Comparison of ENCODE assay signal across 8 cellular contexts in genomic region chr17:81713556-81714411, GRCh38. TPM values are rescaled to one million over a fixed set of nuclear protein-coding genes. Genes with fewer than 3 reads are reported as not detected.
DNase-seq lines count a peak whose midpoint lies in the region; ATAC-seq and TF ChIP-seq lines count a peak whose summit lies in the region.

No MANE protein-coding gene starts in this region.

- TF ChIP-seq CTCF in body of pancreas (IDR thresholded peaks at IDR 0.05): peak in 1 of 7 experiments; percentile 2

- peak overlapping the region; percentile 20 to 58 for H3K4me3 ChIP-seq in body of pancreas
- no peak overlapping the region for H3K4me3 ChIP-seq in effector memory CD4-positive, alpha-beta T cell (ENCODE audit: insufficient read depth, low read depth, low read length, poor library complexity, severe bottlenecking)

- no peaks in the 10 kb centered on the region for H3K9me3 Mint-ChIP-seq in naive B cell

- H3K4me1 Mint-ChIP-seq in naive B cell: peaks cover 10 to 21% (median 17%) of the 10 kb centered on the region in 3 donors

- H3K4me3 Mint-ChIP-seq in naive B cell: peak overlapping the region in 7 of 8 donors; percentile 3 to 85 (median 37)

- intact Hi-C loops in body of pancreas (cut with DNase I): no loop called here

- ATAC-seq in body of pancreas (peak; percentile 12), naive B cell (ENCODE audit: low read depth in 2 of 2) (no peak), GM18505 (IDR thresholded peaks at IDR 0.05; ENCODE audit: unreplicated experiment) (no peak), HG03432 (IDR thresholded peaks at IDR 0.05; ENCODE audit: unreplicated experiment) (no peak), HG02571 (IDR thresholded peaks at IDR 0.05; ENCODE audit: unreplicated experiment) (no peak)

- no peak overlapping the region for H3K27ac Mint-ChIP-seq in naive B cell

- H3K27me3 ChIP-seq in body of pancreas: no peaks in the 10 kb centered on the region
- no peaks in the 10 kb centered on the region for H3K27me3 ChIP-seq in effector memory CD4-positive, alpha-beta T cell (replicated peaks; ENCODE audit: control insufficient read depth, insufficient read depth, low read length, poor library complexity, severe bottlenecking)

- H3K36me3 ChIP-seq in body of pancreas (replicated peaks in 1 of 2; ENCODE audit: insufficient read depth in 1 of 2, low read depth in 2 of 2): peaks cover 0 to 3% of the 10 kb centered on the region in 2 donors
- H3K36me3 ChIP-seq in effector memory CD4-positive, alpha-beta T cell (ENCODE audit: control insufficient read depth, insufficient read depth, low read length): no peaks in the 10 kb centered on the region

- H3K27me3 Mint-ChIP-seq in naive B cell: no peaks in the 10 kb centered on the region

- TF ChIP-seq POLR2A in body of pancreas (IDR thresholded peaks at IDR 0.05): no peak
- no peak for TF ChIP-seq POLR2A in GM18505 (IDR thresholded peaks at IDR 0.05; ENCODE audit: borderline replicate concordance, extremely low read depth, insufficient read depth, insufficient read length)

- no peaks in the 10 kb centered on the region for H3K36me3 Mint-ChIP-seq in naive B cell

- peak; percentile 5 for DNase-seq in EH (ENCODE audit: low read depth)
- DNase-seq in MV-4-11 (lab: John Stamatoyannopoulos, UW): peak; percentile 36
- peak; percentile 53 to 71 (median 64) for DNase-seq in body of pancreas
- no peak for DNase-seq in naive B cell
- DNase-seq in effector memory CD4-positive, alpha-beta T cell: no peak

- 29% methylated on average over 17 to 36 of the region's 36 CpGs for WGBS in body of pancreas, 2 donors

- H3K9me3 ChIP-seq in body of pancreas: no peaks in the 10 kb centered on the region
- H3K9me3 ChIP-seq in effector memory CD4-positive, alpha-beta T cell (ENCODE audit: control insufficient read depth, low read length): no peaks in the 10 kb centered on the region

- peaks cover 54% of the 10 kb centered on the region for H3K4me1 ChIP-seq in body of pancreas
- peaks cover 20% of the 10 kb centered on the region for H3K4me1 ChIP-seq in effector memory CD4-positive, alpha-beta T cell (ENCODE audit: control insufficient read depth, insufficient read depth, low read length, poor library complexity, severe bottlenecking)

- peak overlapping the region; percentile 68 to 95 (median 92) for H3K27ac ChIP-seq in body of pancreas
- H3K27ac ChIP-seq in effector memory CD4-positive, alpha-beta T cell (ENCODE audit: insufficient read depth, low read length, poor library complexity, severe bottlenecking): no peak overlapping the region

RNA-seq across cellular contexts. Expression of gene SLC25A10, which starts 1.7 kb away (rescaled TPM):
- 10 to 100 TPM; 15.8 to 18.9 TPM for total RNA-seq in body of pancreas
- polyA plus RNA-seq in naive B cell (ENCODE audit: low read depth in 6 of 6): 1 to 10 TPM in 4 of 6 donors, under 1 TPM in 1, not detected in 1; 0.92 to 5.0 (median 2.3) TPM

RNA-seq across cellular contexts. Expression of gene MRPL12, which starts 10.6 kb away (rescaled TPM):
- 10 to 100 TPM; 17.1 to 45.8 TPM for total RNA-seq in body of pancreas
- polyA plus RNA-seq in naive B cell (ENCODE audit: low read depth in 6 of 6): 10 to 100 TPM; 33.7 to 51.6 (median 42.3) TPM

RNA-seq across cellular contexts. Expression of gene HGS, which starts 30.0 kb away (rescaled TPM):
- 10 to 100 TPM; 60.7 to 66.9 TPM for total RNA-seq in body of pancreas
- polyA plus RNA-seq in naive B cell (ENCODE audit: low read depth in 6 of 6): 10 to 100 TPM; 11.3 to 47.6 (median 21.7) TPM

RNA-seq across cellular contexts. Expression of gene ARL16, which starts 30.2 kb away (rescaled TPM):
- total RNA-seq in body of pancreas: 10 to 100 TPM; 22.8 to 47.1 TPM
- polyA plus RNA-seq in naive B cell (ENCODE audit: low read depth in 6 of 6): 100 to 1,000 TPM in 1 of 6 donors, 10 to 100 TPM in 5; 32.8 to 101 (median 37.6) TPM

RNA-seq across cellular contexts. Expression of gene CCDC137, which starts 47.2 kb away (rescaled TPM):
- 10 to 100 TPM in 1 of 2 donors, 1 to 10 TPM in 1; 6.2 to 21.4 TPM for total RNA-seq in body of pancreas
- polyA plus RNA-seq in naive B cell (ENCODE audit: low read depth in 6 of 6): 10 to 100 TPM in 4 of 6 donors, 1 to 10 TPM in 2; 3.2 to 29.4 (median 12.3) TPM

Comparison
In these comparisons a context has a peak if more than half of its experiments do, and no peak if none do; other contexts are left out.
1. DNase-seq: peak in EH (single experiment), MV-4-11 (single experiment) and body of pancreas (4 of 4); none in naive B cell (single experiment) and effector memory CD4-positive, alpha-beta T cell (0 of 3).